Comparison of ENCODE assay signal across 17 cellular contexts in the genomic region with DNA sequence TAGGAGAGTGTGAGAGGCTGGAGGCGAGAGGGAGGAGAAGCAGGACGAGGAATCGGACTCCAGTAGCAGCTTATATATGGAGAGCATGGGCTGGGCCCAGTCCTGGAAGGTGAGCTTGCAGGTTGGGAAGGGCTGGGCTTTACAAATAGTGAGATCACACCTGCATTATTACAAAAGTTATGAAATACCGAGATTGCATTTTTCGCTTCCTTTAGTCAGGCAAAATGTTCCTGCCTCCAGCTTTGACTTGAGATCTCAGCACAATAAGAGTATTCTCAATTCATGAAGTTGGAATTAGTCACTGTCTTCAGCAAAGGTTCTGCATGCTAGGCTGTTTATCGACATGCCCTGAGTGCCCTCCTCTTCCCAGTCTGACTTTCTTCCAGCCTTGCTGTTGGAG. TPM values are rescaled to one million over a fixed set of nuclear protein-coding genes. Genes with fewer than 3 reads are reported as not detected.
"Had no signal": no experiment of that assay in that cellular context is flagged by ENCODE, and none has a peak within 500 bp of the region (broad histone marks: within the 10 kb centered on the region; RNA-seq: fewer than 3 reads in every experiment).

A gene (minus strand): TSS at position 46 of the 400 bp plus-strand sequence. CDS start 68 bp downstream, outside the sequence.

- H3K36me3 Mint-ChIP-seq: activated naive CD8-positive, alpha-beta T cell; natural killer cell had no signal

- H3K9me3 Mint-ChIP-seq: natural killer cell; stimulated activated naive CD8-positive, alpha-beta T cell treated with anti-CD3 and anti-CD28 coated beads, Interleukin-15, Interleukin-2, amounts not matched to agents 100 ng/mL and 50 ng/mL, for 24 hours; T-helper 2 cell treated with Interferon-gamma antibody and Interleukin-4, amounts not matched to agents 5 μg/mL and 100 μg/mL, for 36 hours had no signal

- ATAC-seq: activated CD4-positive, CD25-positive, alpha-beta regulatory T cell treated with anti-CD3 and anti-CD28 coated beads, Interleukin-2, amount 50 U/mL, for 24 hours; natural killer cell; sciatic nerve had no signal

- H3K27ac ChIP-seq: testis had no signal

- H3K4me3 Mint-ChIP-seq: activated naive CD8-positive, alpha-beta T cell; natural killer cell; stimulated activated naive CD8-positive, alpha-beta T cell treated with anti-CD3 and anti-CD28 coated beads, Interleukin-15, Interleukin-2, amounts not matched to agents 100 ng/mL and 50 ng/mL, for 24 hours; T-helper 2 cell treated with Interferon-gamma antibody and Interleukin-4, amounts not matched to agents 5 μg/mL and 100 μg/mL, for 36 hours had no signal

- H3K27me3 ChIP-seq: testis had no signal

- H3K27me3 Mint-ChIP-seq: activated naive CD8-positive, alpha-beta T cell; stimulated activated naive CD8-positive, alpha-beta T cell treated with anti-CD3 and anti-CD28 coated beads, Interleukin-15, Interleukin-2, amounts not matched to agents 100 ng/mL and 50 ng/mL, for 24 hours had no signal

- H3K4me3 ChIP-seq: testis had no signal

- H3K4me1 ChIP-seq: testis had no signal

- H3K27ac Mint-ChIP-seq: activated naive CD8-positive, alpha-beta T cell; natural killer cell; stimulated activated naive CD8-positive, alpha-beta T cell treated with anti-CD3 and anti-CD28 coated beads, Interleukin-15, Interleukin-2, amounts not matched to agents 100 ng/mL and 50 ng/mL, for 24 hours; T-helper 2 cell treated with Interferon-gamma antibody and Interleukin-4, amounts not matched to agents 5 μg/mL and 100 μg/mL, for 36 hours had no signal

- DNase-seq: activated CD4-positive, alpha-beta T cell treated with anti-CD3 and anti-CD28 coated beads, Interleukin-2, amount 50 U/mL, for 4 hours; activated effector memory CD4-positive, alpha-beta T cell treated with Interleukin-2 at 50 U/mL for 16 hours; activated T-cell treated with anti-CD3 and anti-CD28 coated beads, Interleukin-2, amount 50 U/mL, for 1 hour; amygdala; effector CD8-positive, alpha-beta T cell; glutamatergic neuron; natural killer cell; stimulated activated CD4-positive, alpha-beta T cell treated with anti-CD3 and anti-CD28 coated beads, Interleukin-12 subunit alpha, Interleukin-12 subunit beta, amount 100 ng/mL, for 4 hours; testis had no signal

- H3K9me3 ChIP-seq: testis had no signal

RNA-seq across cellular contexts. Expression of the gene that starts here (rescaled TPM):
- total RNA-seq: lung microvascular endothelial cell, mucosa of gallbladder, natural killer cell, sciatic nerve, urinary bladder had no signal
